9 cellular contexts compared by ENCODE assay signal in genomic region chrX:10326578-10326977, GRCh38.
DNase-seq lines count a peak whose midpoint lies in the region; ATAC-seq, FAIRE-seq and TF ChIP-seq lines count a peak whose summit lies in the region.
"Had no signal": no experiment of that assay in that cellular context is flagged by ENCODE, and none has a peak within 500 bp of the region (broad histone marks: within the 10 kb centered on the region; RNA-seq: fewer than 3 reads in every experiment).

No MANE protein-coding gene starts in this region.

- peak; percentile 86 to 97 (median 95) for ATAC-seq in right lobe of liver
- ATAC-seq in GM21576 (IDR thresholded peaks at IDR 0.05; ENCODE audit: unreplicated experiment): no peak
- ATAC-seq in HG03159 (IDR thresholded peaks at IDR 0.05; ENCODE audit: unreplicated experiment): no peak

- FAIRE-seq in astrocyte (lab: Jason Lieb, UNC): peak; percentile 96

- H3K4me3 ChIP-seq in astrocyte (ENCODE audit: insufficient read depth, low read depth, low read length) (no peak overlapping the region), right lobe of liver (no peak overlapping the region), spleen (no peak overlapping the region)

- H3K27me3 ChIP-seq in astrocyte (ENCODE audit: insufficient read depth, low read length) (no peaks in the 10 kb centered on the region), right lobe of liver (no peaks in the 10 kb centered on the region), spleen (replicated peaks in 1 of 7) (no peaks in the 10 kb centered on the region)

- intact Hi-C loops in right lobe of liver (cut with DNase I): no loop called here
- intact Hi-C loops in spleen (cut with DNase I; ENCODE audit: low total_unique reads): no loop called here

- no peak overlapping the region for H3K4me2 ChIP-seq in astrocyte (ENCODE audit: low read length)

- H2AFZ ChIP-seq in astrocyte (ENCODE audit: low read depth, low read length): no peak overlapping the region

- H3K27ac Mint-ChIP-seq in astrocyte (ENCODE audit: unreplicated experiment): no peak overlapping the region
- H3K27ac Mint-ChIP-seq: IgD-negative memory B cell had no signal

- no peaks in the 10 kb centered on the region for H3K36me3 Mint-ChIP-seq in astrocyte (ENCODE audit: low read depth, unreplicated experiment)
- H3K36me3 Mint-ChIP-seq: IgD-negative memory B cell had no signal

- peaks cover 2% of the 10 kb centered on the region for H3K27me3 Mint-ChIP-seq in astrocyte (ENCODE audit: low read depth, unreplicated experiment)

- no peaks in the 10 kb centered on the region for H3K9me3 Mint-ChIP-seq in astrocyte (ENCODE audit: unreplicated experiment)

- WGBS in right lobe of liver (ENCODE audit: insufficient coverage, low coverage, low lambda C conversion rate, missing lambda C conversion rate): 9% methylated on average over 2 of the region's 2 CpGs
- WGBS in spleen, 5 donors: 34 to 77% (median 53%) methylated on average over 2 of the region's 2 CpGs

- H3K9ac ChIP-seq in astrocyte (ENCODE audit: low read length): no peak overlapping the region

- H3K4me1 ChIP-seq in astrocyte (ENCODE audit: insufficient read depth, low read length): peaks cover 4% of the 10 kb centered on the region
- no peaks in the 10 kb centered on the region for H3K4me1 ChIP-seq in right lobe of liver
- H3K4me1 ChIP-seq in spleen: no peaks in the 10 kb centered on the region

- H3K9me3 ChIP-seq in astrocyte (ENCODE audit: insufficient read depth, low read depth, low read length): no peaks in the 10 kb centered on the region
- H3K9me3 ChIP-seq in right lobe of liver: no peaks in the 10 kb centered on the region
- H3K9me3 ChIP-seq in spleen: no peaks in the 10 kb centered on the region

- DNase-seq in DMS114 treated with DMSO at 0.1 percent for 48 hours (lab: John Stamatoyannopoulos, UW; ENCODE audit: unreplicated experiment) (peak; percentile 48), LHCN-M2 (ENCODE audit: low read depth) (peak; percentile 60), astrocyte (ENCODE audit: low read depth) (no peak), right lobe of liver (peak in 2 of 3 donors; percentile 22 to 51), spleen (no peak), COLO829 (ENCODE audit: low spot score) (no peak)

- H3K27ac ChIP-seq in astrocyte (ENCODE audit: low read depth, low read length): no peak overlapping the region
- H3K27ac ChIP-seq in right lobe of liver: no peak overlapping the region
- no peak overlapping the region for H3K27ac ChIP-seq in spleen

- no peak for TF ChIP-seq POLR2A in right lobe of liver (IDR thresholded peaks at IDR 0.05)
- TF ChIP-seq POLR2A in spleen (IDR thresholded peaks at IDR 0.05): no peak

- H3K4me3 Mint-ChIP-seq in astrocyte (ENCODE audit: unreplicated experiment): no peak overlapping the region
- H3K4me3 Mint-ChIP-seq: IgD-negative memory B cell had no signal

- H3K36me3 ChIP-seq in astrocyte (ENCODE audit: insufficient read depth, low read length): no peaks in the 10 kb centered on the region
- no peaks in the 10 kb centered on the region for H3K36me3 ChIP-seq in right lobe of liver
- H3K36me3 ChIP-seq in spleen: no peaks in the 10 kb centered on the region

- peaks cover 12% of the 10 kb centered on the region for H3K4me1 Mint-ChIP-seq in astrocyte (ENCODE audit: low read depth, unreplicated experiment)
- H3K4me1 Mint-ChIP-seq: IgD-negative memory B cell had no signal

- H4K20me1 ChIP-seq in astrocyte (ENCODE audit: insufficient read depth, low read length): no peaks in the 10 kb centered on the region

- H3K79me2 ChIP-seq in astrocyte (ENCODE audit: insufficient read depth, low read length): no peaks in the 10 kb centered on the region

- TF ChIP-seq CTCF in astrocyte (IDR thresholded peaks at IDR 0.05; ENCODE audit: insufficient read depth, low read depth, low read length) (peak; percentile 12), right lobe of liver (IDR thresholded peaks at IDR 0.05) (peak; percentile 27 to 54 (median 40)), spleen (IDR thresholded peaks at IDR 0.05 in 8 of 11, conservative IDR thresholded peaks at IDR 0.05 in 3 of 11) (no peak)

Comparison
In these comparisons a context has a peak if more than half of its experiments do, and no peak if none do; other contexts are left out.
1. DNase-seq: peak in DMS114 treated with DMSO at 0.1 percent for 48 hours (single experiment), LHCN-M2 (single experiment) and right lobe of liver (2 of 3); none in astrocyte (single experiment), spleen (single experiment) and COLO829 (single experiment).
2. CTCF ChIP-seq: peak in astrocyte (single experiment) and right lobe of liver (4 of 4); none in spleen (0 of 11).
3. ATAC-seq: peak in right lobe of liver (4 of 4); none in GM21576 (single experiment) and HG03159 (single experiment).